ENCODE assay signal across 28 cellular contexts in genomic region chr9:6889868-6890267, GRCh38.
DNase-seq lines count a peak whose midpoint lies in the region; ATAC-seq and TF ChIP-seq lines count a peak whose summit lies in the region.
"Had no signal": no experiment of that assay in that cellular context is flagged by ENCODE, and none has a peak within 500 bp of the region (broad histone marks: within the 10 kb centered on the region; RNA-seq: fewer than 3 reads in every experiment).

No MANE protein-coding gene starts in this region.

- no peaks in the 10 kb centered on the region for H3K27me3 ChIP-seq in Caco-2 (replicated peaks; ENCODE audit: control insufficient read depth, insufficient read depth, low read length)
- no peaks in the 10 kb centered on the region for H3K27me3 ChIP-seq in lower lobe of right lung (ENCODE audit: low read depth)
- no peaks in the 10 kb centered on the region for H3K27me3 ChIP-seq in right atrium auricular region
- no peaks in the 10 kb centered on the region for H3K27me3 ChIP-seq in CD4-positive, alpha-beta memory T cell (ENCODE audit: insufficient read depth, low read length)
- H3K27me3 ChIP-seq: Peyer's patch, testis, vagina had no signal

- no peaks in the 10 kb centered on the region for H3K27me3 Mint-ChIP-seq in Caco-2 (ENCODE audit: insufficient read depth, unreplicated experiment)
- no peaks in the 10 kb centered on the region for H3K27me3 Mint-ChIP-seq in IgD-negative memory B cell
- H3K27me3 Mint-ChIP-seq in CD4-positive, alpha-beta memory T cell: no peaks in the 10 kb centered on the region
- H3K27me3 Mint-ChIP-seq: activated naive CD8-positive, alpha-beta T cell treated with anti-CD3 and anti-CD28 coated beads, Interleukin-2, amount 10 ng/mL, durations not matched to agents 7 days and 5 days; T-helper 17 cell had no signal

- CTCF ChIA-PET in Caco-2 (lab: Charles Lee) (no interaction called here), OCI-LY7 (lab: Charles Lee; ENCODE audit: unreplicated experiment) (no interaction called here)
- CTCF ChIA-PET in CD4-positive, alpha-beta memory T cell (lab: Charles Lee; ENCODE audit: partially characterized antibody): no interaction called here

- H4K20me1 ChIP-seq in OCI-LY7 (ENCODE audit: insufficient read depth, low read length): no peaks in the 10 kb centered on the region

- POLR2A ChIA-PET in Caco-2 (lab: Charles Lee): no interaction called here
- POLR2A ChIA-PET in OCI-LY7 (lab: Charles Lee): interaction anchor here (0.5 to 1.6 kb wide), 2 partner anchors 18 to 622 kb away, joined by 3 read pairs; no protein-coding TSS in a partner anchor
- POLR2A ChIA-PET in CD4-positive, alpha-beta memory T cell (lab: Charles Lee; ENCODE audit: partially characterized antibody): interaction anchor here (1.3 kb wide), 1 partner anchor 11 kb away, joined by 3 read pairs; no protein-coding TSS in a partner anchor

- no peak overlapping the region for H2AFZ ChIP-seq in OCI-LY7 (ENCODE audit: low read length)

- H3K27ac Mint-ChIP-seq in Caco-2 (ENCODE audit: unreplicated experiment): peak overlapping the region; percentile 59
- peak overlapping the region in 2 of 3 donors; percentile 6 to 45 for H3K27ac Mint-ChIP-seq in IgD-negative memory B cell
- H3K27ac Mint-ChIP-seq in CD4-positive, alpha-beta memory T cell: no peak overlapping the region
- H3K27ac Mint-ChIP-seq: activated naive CD8-positive, alpha-beta T cell treated with anti-CD3 and anti-CD28 coated beads, Interleukin-2, amount 10 ng/mL, durations not matched to agents 7 days and 5 days; T-helper 17 cell had no signal

- H3K4me1 Mint-ChIP-seq in Caco-2 (ENCODE audit: low read depth, unreplicated experiment) (peaks cover 13% of the 10 kb centered on the region), IgD-negative memory B cell (peaks cover 16 to 36% (median 27%) of the 10 kb centered on the region in 3 donors)
- H3K4me1 Mint-ChIP-seq in CD4-positive, alpha-beta memory T cell: peaks cover 30 to 44% (median 37%) of the 10 kb centered on the region in 4 donors

- ATAC-seq in lower lobe of right lung (peak; percentile 36 to 66), GM18861 (IDR thresholded peaks at IDR 0.05; ENCODE audit: unreplicated experiment) (no peak)
- ATAC-seq: HepG2, T-helper 17 cell had no signal

- TF ChIP-seq CTCF in Caco-2 (IDR thresholded peaks at IDR 0.05; ENCODE audit: insufficient read depth in 1 of 2, low read depth in 1 of 2, low read length in 1 of 2, severe bottlenecking in 1 of 2, unreplicated experiment in 1 of 2): no peak
- TF ChIP-seq CTCF in OCI-LY7 (conservative IDR thresholded peaks at IDR 0.05; ENCODE audit: low read length): no peak
- no peak for TF ChIP-seq CTCF in lower lobe of right lung (IDR thresholded peaks at IDR 0.05)
- no peak for TF ChIP-seq CTCF in right atrium auricular region (IDR thresholded peaks at IDR 0.05)

- H3K4me3 ChIP-seq in Caco-2 (ENCODE audit: low read depth, low read length): no peak overlapping the region
- no peak overlapping the region for H3K4me3 ChIP-seq in OCI-LY7 (ENCODE audit: low read depth, low read length, poor library complexity, severe bottlenecking)
- no peak overlapping the region for H3K4me3 ChIP-seq in lower lobe of right lung
- no peak overlapping the region for H3K4me3 ChIP-seq in right atrium auricular region
- H3K4me3 ChIP-seq in CD4-positive, alpha-beta memory T cell (ENCODE audit: low read length in 2 of 2): no peak overlapping the region
- H3K4me3 ChIP-seq: Peyer's patch, skin epidermis, testis, vagina had no signal

- peaks cover 10% of the 10 kb centered on the region for H3K9me3 Mint-ChIP-seq in Caco-2 (ENCODE audit: unreplicated experiment)
- H3K9me3 Mint-ChIP-seq in IgD-negative memory B cell: no peaks in the 10 kb centered on the region
- no peaks in the 10 kb centered on the region for H3K9me3 Mint-ChIP-seq in CD4-positive, alpha-beta memory T cell
- H3K9me3 Mint-ChIP-seq: activated naive CD8-positive, alpha-beta T cell treated with anti-CD3 and anti-CD28 coated beads, Interleukin-2, amount 10 ng/mL, durations not matched to agents 7 days and 5 days had no signal

- H3K9me3 ChIP-seq in Caco-2 (no peaks in the 10 kb centered on the region), OCI-LY7 (ENCODE audit: low read length) (no peaks in the 10 kb centered on the region), lower lobe of right lung (no peaks in the 10 kb centered on the region), right atrium auricular region (no peaks in the 10 kb centered on the region)
- no peaks in the 10 kb centered on the region for H3K9me3 ChIP-seq in CD4-positive, alpha-beta memory T cell (ENCODE audit: control insufficient read depth in 1 of 2, low read length in 2 of 2)
- H3K9me3 ChIP-seq: Peyer's patch, testis, vagina had no signal

- no TSS peak for BruUV-seq in Caco-2 (replicated peaks; lab: Mats Ljungman, UMichigan)
- BruUV-seq in OCI-LY7 (replicated peaks; lab: Mats Ljungman, UMichigan): no TSS peak

- H3K27ac ChIP-seq in OCI-LY7 (ENCODE audit: low read depth, low read length, poor library complexity, severe bottlenecking) (no peak overlapping the region), lower lobe of right lung (no peak overlapping the region), right atrium auricular region (no peak overlapping the region)
- no peak overlapping the region for H3K27ac ChIP-seq in CD4-positive, alpha-beta memory T cell (ENCODE audit: low read depth, low read length)
- H3K27ac ChIP-seq: C4-2B, Peyer's patch, skin epidermis, testis, vagina, WERI-Rb-1 had no signal

- H3K36me3 Mint-ChIP-seq in Caco-2 (ENCODE audit: insufficient read depth, unreplicated experiment) (peaks cover 24% of the 10 kb centered on the region), IgD-negative memory B cell (peaks cover 4% of the 10 kb centered on the region)
- H3K36me3 Mint-ChIP-seq in CD4-positive, alpha-beta memory T cell: peaks cover 46 to 53% of the 10 kb centered on the region in 2 donors

- H3K4me3 Mint-ChIP-seq in Caco-2 (ENCODE audit: unreplicated experiment) (no peak overlapping the region), IgD-negative memory B cell (peak overlapping the region in 2 of 4 donors; percentile 6 to 8)
- H3K4me3 Mint-ChIP-seq in CD4-positive, alpha-beta memory T cell: no peak overlapping the region
- H3K4me3 Mint-ChIP-seq: activated naive CD8-positive, alpha-beta T cell treated with anti-CD3 and anti-CD28 coated beads, Interleukin-2, amount 10 ng/mL, durations not matched to agents 7 days and 5 days; T-helper 17 cell had no signal

- H3K4me1 ChIP-seq in Caco-2: peaks cover 14% of the 10 kb centered on the region
- peaks cover 5% of the 10 kb centered on the region for H3K4me1 ChIP-seq in OCI-LY7 (ENCODE audit: insufficient read depth, low read length, poor library complexity, severe bottlenecking)
- no peaks in the 10 kb centered on the region for H3K4me1 ChIP-seq in lower lobe of right lung
- no peaks in the 10 kb centered on the region for H3K4me1 ChIP-seq in right atrium auricular region
- peaks cover 28% of the 10 kb centered on the region for H3K4me1 ChIP-seq in CD4-positive, alpha-beta memory T cell (ENCODE audit: insufficient read depth, low read length)
- H3K4me1 ChIP-seq: Peyer's patch, testis, vagina had no signal

- intact Hi-C loops in Caco-2 (cut with micrococcal nuclease; ENCODE audit: unreplicated experiment) (no loop called here), OCI-LY7 (cut with micrococcal nuclease; ENCODE audit: unreplicated experiment) (no loop called here), lower lobe of right lung (cut with DNase I) (no loop called here)
- intact Hi-C loops in CD4-positive, alpha-beta memory T cell (cut with micrococcal nuclease): no loop called here

- H3K4me2 ChIP-seq in OCI-LY7 (ENCODE audit: low read length): no peak overlapping the region

- H3K36me3 ChIP-seq in Caco-2 (ENCODE audit: control insufficient read depth, insufficient read depth, low read length) (no peaks in the 10 kb centered on the region), OCI-LY7 (ENCODE audit: insufficient read depth, low read length) (peaks cover 29% of the 10 kb centered on the region), lower lobe of right lung (peaks cover 19% of the 10 kb centered on the region), right atrium auricular region (no peaks in the 10 kb centered on the region)
- no peaks in the 10 kb centered on the region for H3K36me3 ChIP-seq in CD4-positive, alpha-beta memory T cell (ENCODE audit: insufficient read depth, low read length)
- H3K36me3 ChIP-seq: vagina, WERI-Rb-1 had no signal

- H3K9me2 ChIP-seq in OCI-LY7 (ENCODE audit: insufficient read depth, low read length): no peaks in the 10 kb centered on the region

- DNase-seq in Caco-2 (no peak), OCI-LY7 (ENCODE audit: low spot score) (peak; percentile 27), lower lobe of right lung (no peak), right atrium auricular region (ENCODE audit: low spot score) (no peak), medulla oblongata (ENCODE audit: extremely low spot score) (no peak)
- DNase-seq in CD4-positive, alpha-beta memory T cell: no peak
- DNase-seq: ACHN; activated CD4-positive, alpha-beta T cell treated with anti-CD3 and anti-CD28 coated beads, Interleukin-2, amount 50 U/mL, for 48 hours; activated CD8-positive, alpha-beta memory T cell treated with anti-CD3 and anti-CD28 coated beads, Interleukin-2, amount 50 U/mL, for 48 hours; activated naive CD8-positive, alpha-beta T cell treated with anti-CD3 and anti-CD28 coated beads, Interleukin-2, amount 10 ng/mL, durations not matched to agents 7 days and 5 days; effector CD8-positive, alpha-beta T cell; GOT3; kidney; NCI-H2171; NCI-H526; occipital lobe; Peyer's patch; stimulated activated CD4-positive, alpha-beta T cell treated with anti-CD3 and anti-CD28 coated beads, Interleukin-1b, Interleukin-23, amount 100 ng/mL, for 48 hours; stimulated activated naive CD4-positive, alpha-beta T cell; T-helper 17 cell; testis; WERI-Rb-1 had no signal

- H3K79me2 ChIP-seq in OCI-LY7 (ENCODE audit: insufficient read depth, low read depth, low read length): no peaks in the 10 kb centered on the region

Comparison
In these comparisons a context has a peak if more than half of its experiments do, and no peak if none do; other contexts are left out.
1. H3K27ac Mint-ChIP-seq: peak in Caco-2 (single experiment) and IgD-negative memory B cell (2 of 3); none in CD4-positive, alpha-beta memory T cell (0 of 7).